ENCODE assay signal across 1 cellular context in the genomic region with DNA sequence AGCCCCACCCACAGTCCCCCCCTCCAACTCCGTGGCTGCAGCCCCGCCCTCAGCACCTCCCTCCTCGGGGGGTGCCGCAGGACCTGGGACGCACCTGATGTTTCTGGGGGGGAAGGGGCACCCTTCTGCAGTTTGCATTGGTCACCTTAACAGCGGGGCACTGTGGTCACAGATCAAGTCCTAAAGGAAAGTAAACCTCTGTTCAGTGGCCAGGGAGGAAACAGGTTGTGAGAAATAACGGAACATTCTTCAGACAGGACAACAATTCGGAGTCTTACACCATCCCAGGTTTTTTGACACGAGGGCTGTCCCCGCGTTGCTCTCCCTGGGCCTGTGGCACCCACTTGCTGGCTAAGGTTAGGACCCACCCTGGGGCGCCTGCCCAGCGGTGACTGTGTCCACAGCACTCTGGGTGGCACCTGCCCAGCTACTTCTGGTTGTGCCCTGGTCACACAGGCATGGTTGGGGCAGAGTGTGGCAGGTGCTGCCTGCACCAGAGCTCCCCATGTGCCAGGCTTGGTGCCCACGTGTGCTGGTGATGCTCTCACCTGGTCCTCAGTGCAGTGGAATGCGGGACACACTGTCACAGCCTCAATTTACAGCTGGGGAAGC.
TF ChIP-seq lines count a peak whose summit lies in the region.

No MANE protein-coding gene starts in this region.

TF ChIP-seq in K562, 482 proteins besides CTCF, POLR2A, EP300 and RAD21 (continued from another document):
- TF ChIP-seq, protein P1, sequence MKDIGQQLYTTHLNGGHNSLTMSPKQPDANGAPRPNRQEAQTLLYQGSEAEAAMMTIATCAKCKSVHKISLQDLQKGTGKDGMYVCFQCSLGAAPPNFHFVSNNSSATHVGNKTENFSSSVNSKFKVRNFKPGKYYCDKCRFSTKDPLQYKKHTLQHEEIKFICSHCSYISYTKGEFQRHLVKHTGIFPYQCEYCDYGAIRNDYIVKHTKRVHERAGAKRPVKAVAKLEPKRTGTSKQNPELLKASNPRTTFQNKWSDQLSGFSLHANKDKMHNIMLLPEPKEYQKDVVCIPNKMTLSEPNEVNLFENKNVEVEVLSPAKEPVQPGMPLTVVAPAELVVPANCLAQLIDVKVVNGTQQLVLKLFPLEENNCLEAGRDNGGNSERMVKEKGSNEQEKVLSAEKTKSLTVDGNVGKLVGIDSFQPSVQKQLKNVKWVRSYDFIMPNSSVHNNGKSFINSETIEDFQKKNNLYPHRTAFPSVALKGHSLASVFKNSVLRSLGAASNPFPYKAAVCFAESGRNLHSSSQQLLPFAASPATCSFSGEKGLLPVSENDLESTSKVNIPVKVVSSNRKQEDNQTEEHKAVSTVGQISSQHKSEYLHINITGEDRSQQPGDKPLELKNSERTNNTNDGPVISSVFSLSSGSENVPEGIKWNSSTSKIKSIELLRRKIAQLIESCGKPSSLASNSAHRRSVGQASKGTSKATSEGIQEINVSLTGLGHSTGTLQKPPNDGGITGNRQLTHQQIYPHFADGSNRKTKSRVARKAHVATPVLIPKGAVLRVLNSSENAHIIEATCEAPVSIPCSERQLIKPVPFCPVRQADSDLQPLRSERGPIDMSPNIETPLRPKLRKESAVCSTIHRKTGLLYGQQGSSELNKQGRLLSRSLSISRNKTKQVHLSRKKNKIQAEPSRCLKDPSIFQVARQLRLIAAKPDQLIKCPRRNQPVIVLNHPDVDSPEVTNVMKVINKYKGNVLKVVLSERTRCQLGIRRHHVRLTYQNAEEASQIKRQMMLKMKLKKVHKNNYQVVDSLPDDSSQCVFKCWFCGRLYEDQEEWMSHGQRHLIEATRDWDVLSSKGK (CRISPR knock-in tag; IDR thresholded peaks at IDR 0.05) = no peak
- TF ChIP-seq KAT8 (IDR thresholded peaks at IDR 0.05; ENCODE audit: low read depth) (no peak), ZBTB1 (CRISPR knock-in tag; IDR thresholded peaks at IDR 0.05; ENCODE audit: borderline replicate concordance, low read depth) (no peak)
- TF ChIP-seq, protein P2, sequence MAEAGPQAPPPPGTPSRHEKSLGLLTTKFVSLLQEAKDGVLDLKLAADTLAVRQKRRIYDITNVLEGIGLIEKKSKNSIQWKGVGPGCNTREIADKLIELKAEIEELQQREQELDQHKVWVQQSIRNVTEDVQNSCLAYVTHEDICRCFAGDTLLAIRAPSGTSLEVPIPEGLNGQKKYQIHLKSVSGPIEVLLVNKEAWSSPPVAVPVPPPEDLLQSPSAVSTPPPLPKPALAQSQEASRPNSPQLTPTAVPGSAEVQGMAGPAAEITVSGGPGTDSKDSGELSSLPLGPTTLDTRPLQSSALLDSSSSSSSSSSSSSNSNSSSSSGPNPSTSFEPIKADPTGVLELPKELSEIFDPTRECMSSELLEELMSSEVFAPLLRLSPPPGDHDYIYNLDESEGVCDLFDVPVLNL (CRISPR knock-in tag; IDR thresholded peaks at IDR 0.05; ENCODE audit: low read depth) = no peak
- TF ChIP-seq, protein P3, sequence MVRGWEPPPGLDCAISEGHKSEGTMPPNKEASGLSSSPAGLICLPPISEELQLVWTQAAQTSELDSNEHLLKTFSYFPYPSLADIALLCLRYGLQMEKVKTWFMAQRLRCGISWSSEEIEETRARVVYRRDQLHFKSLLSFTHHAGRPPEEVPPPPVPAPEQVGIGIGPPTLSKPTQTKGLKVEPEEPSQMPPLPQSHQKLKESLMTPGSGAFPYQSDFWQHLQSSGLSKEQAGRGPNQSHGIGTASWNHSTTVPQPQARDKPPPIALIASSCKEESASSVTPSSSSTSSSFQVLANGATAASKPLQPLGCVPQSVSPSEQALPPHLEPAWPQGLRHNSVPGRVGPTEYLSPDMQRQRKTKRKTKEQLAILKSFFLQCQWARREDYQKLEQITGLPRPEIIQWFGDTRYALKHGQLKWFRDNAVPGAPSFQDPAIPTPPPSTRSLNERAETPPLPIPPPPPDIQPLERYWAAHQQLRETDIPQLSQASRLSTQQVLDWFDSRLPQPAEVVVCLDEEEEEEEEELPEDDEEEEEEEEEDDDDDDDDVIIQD (CRISPR knock-in tag; IDR thresholded peaks at IDR 0.05) = no peak
- TF ChIP-seq, protein P4, sequence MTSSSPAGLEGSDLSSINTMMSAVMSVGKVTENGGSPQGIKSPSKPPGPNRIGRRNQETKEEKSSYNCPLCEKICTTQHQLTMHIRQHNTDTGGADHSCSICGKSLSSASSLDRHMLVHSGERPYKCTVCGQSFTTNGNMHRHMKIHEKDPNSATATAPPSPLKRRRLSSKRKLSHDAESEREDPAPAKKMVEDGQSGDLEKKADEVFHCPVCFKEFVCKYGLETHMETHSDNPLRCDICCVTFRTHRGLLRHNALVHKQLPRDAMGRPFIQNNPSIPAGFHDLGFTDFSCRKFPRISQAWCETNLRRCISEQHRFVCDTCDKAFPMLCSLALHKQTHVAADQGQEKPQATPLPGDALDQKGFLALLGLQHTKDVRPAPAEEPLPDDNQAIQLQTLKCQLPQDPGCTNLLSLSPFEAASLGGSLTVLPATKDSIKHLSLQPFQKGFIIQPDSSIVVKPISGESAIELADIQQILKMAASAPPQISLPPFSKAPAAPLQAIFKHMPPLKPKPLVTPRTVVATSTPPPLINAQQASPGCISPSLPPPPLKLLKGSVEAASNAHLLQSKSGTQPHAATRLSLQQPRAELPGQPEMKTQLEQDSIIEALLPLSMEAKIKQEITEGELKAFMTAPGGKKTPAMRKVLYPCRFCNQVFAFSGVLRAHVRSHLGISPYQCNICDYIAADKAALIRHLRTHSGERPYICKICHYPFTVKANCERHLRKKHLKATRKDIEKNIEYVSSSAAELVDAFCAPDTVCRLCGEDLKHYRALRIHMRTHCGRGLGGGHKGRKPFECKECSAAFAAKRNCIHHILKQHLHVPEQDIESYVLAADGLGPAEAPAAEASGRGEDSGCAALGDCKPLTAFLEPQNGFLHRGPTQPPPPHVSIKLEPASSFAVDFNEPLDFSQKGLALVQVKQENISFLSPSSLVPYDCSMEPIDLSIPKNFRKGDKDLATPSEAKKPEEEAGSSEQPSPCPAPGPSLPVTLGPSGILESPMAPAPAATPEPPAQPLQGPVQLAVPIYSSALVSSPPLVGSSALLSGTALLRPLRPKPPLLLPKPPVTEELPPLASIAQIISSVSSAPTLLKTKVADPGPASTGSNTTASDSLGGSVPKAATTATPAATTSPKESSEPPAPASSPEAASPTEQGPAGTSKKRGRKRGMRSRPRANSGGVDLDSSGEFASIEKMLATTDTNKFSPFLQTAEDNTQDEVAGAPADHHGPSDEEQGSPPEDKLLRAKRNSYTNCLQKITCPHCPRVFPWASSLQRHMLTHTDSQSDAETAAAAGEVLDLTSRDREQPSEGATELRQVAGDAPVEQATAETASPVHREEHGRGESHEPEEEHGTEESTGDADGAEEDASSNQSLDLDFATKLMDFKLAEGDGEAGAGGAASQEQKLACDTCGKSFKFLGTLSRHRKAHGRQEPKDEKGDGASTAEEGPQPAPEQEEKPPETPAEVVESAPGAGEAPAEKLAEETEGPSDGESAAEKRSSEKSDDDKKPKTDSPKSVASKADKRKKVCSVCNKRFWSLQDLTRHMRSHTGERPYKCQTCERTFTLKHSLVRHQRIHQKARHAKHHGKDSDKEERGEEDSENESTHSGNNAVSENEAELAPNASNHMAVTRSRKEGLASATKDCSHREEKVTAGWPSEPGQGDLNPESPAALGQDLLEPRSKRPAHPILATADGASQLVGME (CRISPR knock-in tag; IDR thresholded peaks at IDR 0.05) = no peak
